Comparison of ENCODE assay signal across 17 cellular contexts in genomic region chr15:85759391-85759790, GRCh38.
"Had no signal": no experiment of that assay in that cellular context is flagged by ENCODE, and none has a peak within 500 bp of the region (broad histone marks: within the 10 kb centered on the region; RNA-seq: fewer than 3 reads in every experiment).

No MANE protein-coding gene starts in this region.

- H3K9me3 ChIP-seq: body of pancreas, esophagus squamous epithelium, thoracic aorta, uterus had no signal

- H3K27ac ChIP-seq: body of pancreas, coronary artery, esophagus squamous epithelium, thoracic aorta, uterus had no signal

- H3K27me3 Mint-ChIP-seq: activated B cell treated with CpG ODN at 0.5 μM for 24 hours; activated CD8-positive, alpha-beta T cell treated with anti-CD3 and anti-CD28 coated beads for 36 hours; activated naive CD8-positive, alpha-beta T cell; naive B cell had no signal

- H3K4me3 Mint-ChIP-seq: activated B cell treated with CpG ODN at 0.5 μM for 24 hours; activated CD8-positive, alpha-beta T cell treated with anti-CD3 and anti-CD28 coated beads for 36 hours; activated naive CD8-positive, alpha-beta T cell; naive B cell; T-helper 2 cell treated with Interferon-gamma antibody and Interleukin-4, amounts not matched to agents 5 μg/mL and 100 μg/mL, for 36 hours had no signal

- DNase-seq: activated B cell treated with CpG ODN at 0.5 μM for 24 hours; activated CD4-positive, alpha-beta T cell treated with anti-CD3 and anti-CD28 coated beads for 48 hours; activated CD8-positive, alpha-beta T cell treated with anti-CD3 and anti-CD28 coated beads for 36 hours; activated gamma-delta T cell treated with Interleukin-2 at 50 U/mL for 16 hours; body of pancreas; central memory CD4-positive, alpha-beta T cell; esophagus squamous epithelium; midbrain; naive B cell; retina; stimulated activated naive CD8-positive, alpha-beta T cell treated with anti-CD3 and anti-CD28 coated beads, Interleukin-15, Interleukin-2, amounts not matched to agents 100 U/mL and 50 U/mL, for 24 hours; uterus had no signal

- H3K4me1 ChIP-seq: uterus had no signal

- ATAC-seq: activated CD8-positive, alpha-beta T cell treated with anti-CD3 and anti-CD28 coated beads for 36 hours; body of pancreas; stimulated activated naive CD8-positive, alpha-beta T cell treated with anti-CD3 and anti-CD28 coated beads, Interleukin-15, Interleukin-2, amounts not matched to agents 100 U/mL and 50 U/mL, for 24 hours had no signal

- H3K27me3 ChIP-seq: body of pancreas, esophagus squamous epithelium, uterus had no signal

- H3K27ac Mint-ChIP-seq: activated B cell treated with CpG ODN at 0.5 μM for 24 hours; activated CD8-positive, alpha-beta T cell treated with anti-CD3 and anti-CD28 coated beads for 36 hours; activated naive CD8-positive, alpha-beta T cell; naive B cell; T-helper 2 cell treated with Interferon-gamma antibody and Interleukin-4, amounts not matched to agents 5 μg/mL and 100 μg/mL, for 36 hours had no signal

- H3K4me1 Mint-ChIP-seq: activated B cell treated with CpG ODN at 0.5 μM for 24 hours had no signal

- H3K4me2 ChIP-seq: smooth muscle cell had no signal

- H3K4me3 ChIP-seq: body of pancreas, coronary artery, esophagus squamous epithelium, smooth muscle cell, thoracic aorta, uterus had no signal

- H3K36me3 ChIP-seq: thoracic aorta, uterus had no signal

- H3K9me3 Mint-ChIP-seq: activated B cell treated with CpG ODN at 0.5 μM for 24 hours; activated CD8-positive, alpha-beta T cell treated with anti-CD3 and anti-CD28 coated beads for 36 hours; naive B cell; T-helper 2 cell treated with Interferon-gamma antibody and Interleukin-4, amounts not matched to agents 5 μg/mL and 100 μg/mL, for 36 hours had no signal

- H3K36me3 Mint-ChIP-seq: naive B cell had no signal
